1 cellular context compared by ENCODE assay signal in the genomic region with DNA sequence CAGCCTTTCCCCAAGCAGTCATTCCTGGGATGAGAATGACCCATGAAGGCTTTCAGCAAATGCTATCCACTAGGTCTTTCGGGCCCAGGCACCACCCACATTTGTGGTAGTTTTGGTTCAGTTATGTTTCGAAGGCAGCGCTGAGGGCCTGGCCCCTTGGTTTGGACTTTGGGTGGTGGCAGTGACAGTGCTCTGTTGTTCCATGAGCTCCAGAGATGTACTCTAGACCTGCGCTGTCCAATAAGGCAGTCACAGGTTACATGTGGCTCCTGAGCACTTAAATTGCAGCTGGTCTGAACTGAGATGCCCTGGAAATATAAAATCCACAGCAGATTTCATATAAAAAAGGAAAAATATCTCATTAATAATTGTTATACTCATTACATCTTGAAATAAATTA.
TF ChIP-seq lines count a peak whose summit lies in the region.

No MANE protein-coding gene starts in this region.

TF ChIP-seq in HepG2, 621 proteins besides CTCF, POLR2A, EP300 and RAD21 (continued from another document and continues in another):
- TF ChIP-seq, protein P1, sequence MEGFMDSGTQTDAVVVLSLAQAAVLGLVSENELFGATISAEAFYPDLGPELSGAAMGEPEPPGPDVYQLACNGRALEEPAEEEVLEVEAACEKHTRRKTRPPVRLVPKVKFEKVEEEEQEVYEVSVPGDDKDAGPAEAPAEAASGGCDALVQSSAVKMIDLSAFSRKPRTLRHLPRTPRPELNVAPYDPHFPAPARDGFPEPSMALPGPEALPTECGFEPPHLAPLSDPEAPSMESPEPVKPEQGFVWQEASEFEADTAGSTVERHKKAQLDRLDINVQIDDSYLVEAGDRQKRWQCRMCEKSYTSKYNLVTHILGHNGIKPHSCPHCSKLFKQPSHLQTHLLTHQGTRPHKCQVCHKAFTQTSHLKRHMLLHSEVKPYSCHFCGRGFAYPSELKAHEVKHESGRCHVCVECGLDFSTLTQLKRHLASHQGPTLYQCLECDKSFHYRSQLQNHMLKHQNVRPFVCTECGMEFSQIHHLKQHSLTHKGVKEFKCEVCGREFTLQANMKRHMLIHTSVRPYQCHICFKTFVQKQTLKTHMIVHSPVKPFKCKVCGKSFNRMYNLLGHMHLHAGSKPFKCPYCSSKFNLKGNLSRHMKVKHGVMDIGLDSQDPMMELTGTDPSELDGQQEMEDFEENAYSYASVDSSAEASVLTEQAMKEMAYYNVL (CRISPR knock-in tag; IDR thresholded peaks at IDR 0.05; ENCODE audit: borderline replicate concordance): no peak
- no peak for TF ChIP-seq NFE2L2 (IDR thresholded peaks at IDR 0.05; ENCODE audit: low read length)
- TF ChIP-seq HOXA5 (CRISPR knock-in tag; IDR thresholded peaks at IDR 0.05): no peak
- no peak for TF ChIP-seq ZSCAN30 (CRISPR knock-in tag; IDR thresholded peaks at IDR 0.05)
- 0 out of 3 replicates have a peak, but pooled peaks have one; percentile 19 for TF ChIP-seq MXI1 (IDR thresholded peaks at IDR 0.05; ENCODE audit: borderline replicate concordance, low read depth, low read length)
- TF ChIP-seq, protein P2, sequence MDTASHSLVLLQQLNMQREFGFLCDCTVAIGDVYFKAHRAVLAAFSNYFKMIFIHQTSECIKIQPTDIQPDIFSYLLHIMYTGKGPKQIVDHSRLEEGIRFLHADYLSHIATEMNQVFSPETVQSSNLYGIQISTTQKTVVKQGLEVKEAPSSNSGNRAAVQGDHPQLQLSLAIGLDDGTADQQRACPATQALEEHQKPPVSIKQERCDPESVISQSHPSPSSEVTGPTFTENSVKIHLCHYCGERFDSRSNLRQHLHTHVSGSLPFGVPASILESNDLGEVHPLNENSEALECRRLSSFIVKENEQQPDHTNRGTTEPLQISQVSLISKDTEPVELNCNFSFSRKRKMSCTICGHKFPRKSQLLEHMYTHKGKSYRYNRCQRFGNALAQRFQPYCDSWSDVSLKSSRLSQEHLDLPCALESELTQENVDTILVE (CRISPR knock-in tag; IDR thresholded peaks at IDR 0.05): no peak
- no peak for TF ChIP-seq AKAP8 (CRISPR knock-in tag; IDR thresholded peaks at IDR 0.05)
- no peak for TF ChIP-seq RFXANK (CRISPR knock-in tag; IDR thresholded peaks at IDR 0.05)
- TF ChIP-seq ZSCAN25 (CRISPR knock-in tag; IDR thresholded peaks at IDR 0.05): no peak
- TF ChIP-seq, protein P3, sequence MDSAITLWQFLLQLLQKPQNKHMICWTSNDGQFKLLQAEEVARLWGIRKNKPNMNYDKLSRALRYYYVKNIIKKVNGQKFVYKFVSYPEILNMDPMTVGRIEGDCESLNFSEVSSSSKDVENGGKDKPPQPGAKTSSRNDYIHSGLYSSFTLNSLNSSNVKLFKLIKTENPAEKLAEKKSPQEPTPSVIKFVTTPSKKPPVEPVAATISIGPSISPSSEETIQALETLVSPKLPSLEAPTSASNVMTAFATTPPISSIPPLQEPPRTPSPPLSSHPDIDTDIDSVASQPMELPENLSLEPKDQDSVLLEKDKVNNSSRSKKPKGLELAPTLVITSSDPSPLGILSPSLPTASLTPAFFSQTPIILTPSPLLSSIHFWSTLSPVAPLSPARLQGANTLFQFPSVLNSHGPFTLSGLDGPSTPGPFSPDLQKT (CRISPR knock-in tag; IDR thresholded peaks at IDR 0.05; ENCODE audit: borderline replicate concordance): no peak
- no peak for TF ChIP-seq CHCHD3 (CRISPR knock-in tag; IDR thresholded peaks at IDR 0.05)
- TF ChIP-seq ZNF3 (CRISPR knock-in tag; IDR thresholded peaks at IDR 0.05): no peak
- no peak for TF ChIP-seq ZNF562 (CRISPR knock-in tag; IDR thresholded peaks at IDR 0.05; ENCODE audit: borderline replicate concordance)
- TF ChIP-seq SUZ12 (IDR thresholded peaks at IDR 0.05; ENCODE audit: low read depth, low read length): no peak
- TF ChIP-seq, protein P4, sequence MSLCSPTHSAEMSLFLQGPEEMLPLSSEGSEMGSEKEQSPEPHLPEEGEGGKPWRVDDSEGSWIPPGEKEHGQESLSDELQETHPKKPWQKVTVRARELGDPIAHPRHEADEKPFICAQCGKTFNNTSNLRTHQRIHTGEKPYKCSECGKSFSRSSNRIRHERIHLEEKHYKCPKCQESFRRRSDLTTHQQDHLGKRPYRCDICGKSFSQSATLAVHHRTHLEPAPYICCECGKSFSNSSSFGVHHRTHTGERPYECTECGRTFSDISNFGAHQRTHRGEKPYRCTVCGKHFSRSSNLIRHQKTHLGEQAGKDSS (CRISPR knock-in tag; IDR thresholded peaks at IDR 0.05; ENCODE audit: borderline replicate concordance, low read depth): 0 out of 2 replicates have a peak, but pooled peaks have one; percentile 53
- TF ChIP-seq, protein P5, sequence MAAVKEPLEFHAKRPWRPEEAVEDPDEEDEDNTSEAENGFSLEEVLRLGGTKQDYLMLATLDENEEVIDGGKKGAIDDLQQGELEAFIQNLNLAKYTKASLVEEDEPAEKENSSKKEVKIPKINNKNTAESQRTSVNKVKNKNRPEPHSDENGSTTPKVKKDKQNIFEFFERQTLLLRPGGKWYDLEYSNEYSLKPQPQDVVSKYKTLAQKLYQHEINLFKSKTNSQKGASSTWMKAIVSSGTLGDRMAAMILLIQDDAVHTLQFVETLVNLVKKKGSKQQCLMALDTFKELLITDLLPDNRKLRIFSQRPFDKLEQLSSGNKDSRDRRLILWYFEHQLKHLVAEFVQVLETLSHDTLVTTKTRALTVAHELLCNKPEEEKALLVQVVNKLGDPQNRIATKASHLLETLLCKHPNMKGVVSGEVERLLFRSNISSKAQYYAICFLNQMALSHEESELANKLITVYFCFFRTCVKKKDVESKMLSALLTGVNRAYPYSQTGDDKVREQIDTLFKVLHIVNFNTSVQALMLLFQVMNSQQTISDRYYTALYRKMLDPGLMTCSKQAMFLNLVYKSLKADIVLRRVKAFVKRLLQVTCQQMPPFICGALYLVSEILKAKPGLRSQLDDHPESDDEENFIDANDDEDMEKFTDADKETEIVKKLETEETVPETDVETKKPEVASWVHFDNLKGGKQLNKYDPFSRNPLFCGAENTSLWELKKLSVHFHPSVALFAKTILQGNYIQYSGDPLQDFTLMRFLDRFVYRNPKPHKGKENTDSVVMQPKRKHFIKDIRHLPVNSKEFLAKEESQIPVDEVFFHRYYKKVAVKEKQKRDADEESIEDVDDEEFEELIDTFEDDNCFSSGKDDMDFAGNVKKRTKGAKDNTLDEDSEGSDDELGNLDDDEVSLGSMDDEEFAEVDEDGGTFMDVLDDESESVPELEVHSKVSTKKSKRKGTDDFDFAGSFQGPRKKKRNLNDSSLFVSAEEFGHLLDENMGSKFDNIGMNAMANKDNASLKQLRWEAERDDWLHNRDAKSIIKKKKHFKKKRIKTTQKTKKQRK (IDR thresholded peaks at IDR 0.05; ENCODE audit: low read length): no peak
- TF ChIP-seq, protein P6, sequence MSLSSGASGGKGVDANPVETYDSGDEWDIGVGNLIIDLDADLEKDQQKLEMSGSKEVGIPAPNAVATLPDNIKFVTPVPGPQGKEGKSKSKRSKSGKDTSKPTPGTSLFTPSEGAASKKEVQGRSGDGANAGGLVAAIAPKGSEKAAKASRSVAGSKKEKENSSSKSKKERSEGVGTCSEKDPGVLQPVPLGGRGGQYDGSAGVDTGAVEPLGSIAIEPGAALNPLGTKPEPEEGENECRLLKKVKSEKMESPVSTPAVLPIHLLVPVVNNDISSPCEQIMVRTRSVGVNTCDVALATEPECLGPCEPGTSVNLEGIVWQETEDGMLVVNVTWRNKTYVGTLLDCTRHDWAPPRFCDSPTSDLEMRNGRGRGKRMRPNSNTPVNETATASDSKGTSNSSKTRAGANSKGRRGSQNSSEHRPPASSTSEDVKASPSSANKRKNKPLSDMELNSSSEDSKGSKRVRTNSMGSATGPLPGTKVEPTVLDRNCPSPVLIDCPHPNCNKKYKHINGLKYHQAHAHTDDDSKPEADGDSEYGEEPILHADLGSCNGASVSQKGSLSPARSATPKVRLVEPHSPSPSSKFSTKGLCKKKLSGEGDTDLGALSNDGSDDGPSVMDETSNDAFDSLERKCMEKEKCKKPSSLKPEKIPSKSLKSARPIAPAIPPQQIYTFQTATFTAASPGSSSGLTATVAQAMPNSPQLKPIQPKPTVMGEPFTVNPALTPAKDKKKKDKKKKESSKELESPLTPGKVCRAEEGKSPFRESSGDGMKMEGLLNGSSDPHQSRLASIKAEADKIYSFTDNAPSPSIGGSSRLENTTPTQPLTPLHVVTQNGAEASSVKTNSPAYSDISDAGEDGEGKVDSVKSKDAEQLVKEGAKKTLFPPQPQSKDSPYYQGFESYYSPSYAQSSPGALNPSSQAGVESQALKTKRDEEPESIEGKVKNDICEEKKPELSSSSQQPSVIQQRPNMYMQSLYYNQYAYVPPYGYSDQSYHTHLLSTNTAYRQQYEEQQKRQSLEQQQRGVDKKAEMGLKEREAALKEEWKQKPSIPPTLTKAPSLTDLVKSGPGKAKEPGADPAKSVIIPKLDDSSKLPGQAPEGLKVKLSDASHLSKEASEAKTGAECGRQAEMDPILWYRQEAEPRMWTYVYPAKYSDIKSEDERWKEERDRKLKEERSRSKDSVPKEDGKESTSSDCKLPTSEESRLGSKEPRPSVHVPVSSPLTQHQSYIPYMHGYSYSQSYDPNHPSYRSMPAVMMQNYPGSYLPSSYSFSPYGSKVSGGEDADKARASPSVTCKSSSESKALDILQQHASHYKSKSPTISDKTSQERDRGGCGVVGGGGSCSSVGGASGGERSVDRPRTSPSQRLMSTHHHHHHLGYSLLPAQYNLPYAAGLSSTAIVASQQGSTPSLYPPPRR (CRISPR knock-in tag; IDR thresholded peaks at IDR 0.05; ENCODE audit: borderline replicate concordance): no peak
- TF ChIP-seq SP2 (CRISPR knock-in tag; IDR thresholded peaks at IDR 0.05): no peak
- peak; percentile 46; the same call in 1 of the 2 replicates for TF ChIP-seq HOXA3 (CRISPR knock-in tag; IDR thresholded peaks at IDR 0.05)
- TF ChIP-seq, protein P7, sequence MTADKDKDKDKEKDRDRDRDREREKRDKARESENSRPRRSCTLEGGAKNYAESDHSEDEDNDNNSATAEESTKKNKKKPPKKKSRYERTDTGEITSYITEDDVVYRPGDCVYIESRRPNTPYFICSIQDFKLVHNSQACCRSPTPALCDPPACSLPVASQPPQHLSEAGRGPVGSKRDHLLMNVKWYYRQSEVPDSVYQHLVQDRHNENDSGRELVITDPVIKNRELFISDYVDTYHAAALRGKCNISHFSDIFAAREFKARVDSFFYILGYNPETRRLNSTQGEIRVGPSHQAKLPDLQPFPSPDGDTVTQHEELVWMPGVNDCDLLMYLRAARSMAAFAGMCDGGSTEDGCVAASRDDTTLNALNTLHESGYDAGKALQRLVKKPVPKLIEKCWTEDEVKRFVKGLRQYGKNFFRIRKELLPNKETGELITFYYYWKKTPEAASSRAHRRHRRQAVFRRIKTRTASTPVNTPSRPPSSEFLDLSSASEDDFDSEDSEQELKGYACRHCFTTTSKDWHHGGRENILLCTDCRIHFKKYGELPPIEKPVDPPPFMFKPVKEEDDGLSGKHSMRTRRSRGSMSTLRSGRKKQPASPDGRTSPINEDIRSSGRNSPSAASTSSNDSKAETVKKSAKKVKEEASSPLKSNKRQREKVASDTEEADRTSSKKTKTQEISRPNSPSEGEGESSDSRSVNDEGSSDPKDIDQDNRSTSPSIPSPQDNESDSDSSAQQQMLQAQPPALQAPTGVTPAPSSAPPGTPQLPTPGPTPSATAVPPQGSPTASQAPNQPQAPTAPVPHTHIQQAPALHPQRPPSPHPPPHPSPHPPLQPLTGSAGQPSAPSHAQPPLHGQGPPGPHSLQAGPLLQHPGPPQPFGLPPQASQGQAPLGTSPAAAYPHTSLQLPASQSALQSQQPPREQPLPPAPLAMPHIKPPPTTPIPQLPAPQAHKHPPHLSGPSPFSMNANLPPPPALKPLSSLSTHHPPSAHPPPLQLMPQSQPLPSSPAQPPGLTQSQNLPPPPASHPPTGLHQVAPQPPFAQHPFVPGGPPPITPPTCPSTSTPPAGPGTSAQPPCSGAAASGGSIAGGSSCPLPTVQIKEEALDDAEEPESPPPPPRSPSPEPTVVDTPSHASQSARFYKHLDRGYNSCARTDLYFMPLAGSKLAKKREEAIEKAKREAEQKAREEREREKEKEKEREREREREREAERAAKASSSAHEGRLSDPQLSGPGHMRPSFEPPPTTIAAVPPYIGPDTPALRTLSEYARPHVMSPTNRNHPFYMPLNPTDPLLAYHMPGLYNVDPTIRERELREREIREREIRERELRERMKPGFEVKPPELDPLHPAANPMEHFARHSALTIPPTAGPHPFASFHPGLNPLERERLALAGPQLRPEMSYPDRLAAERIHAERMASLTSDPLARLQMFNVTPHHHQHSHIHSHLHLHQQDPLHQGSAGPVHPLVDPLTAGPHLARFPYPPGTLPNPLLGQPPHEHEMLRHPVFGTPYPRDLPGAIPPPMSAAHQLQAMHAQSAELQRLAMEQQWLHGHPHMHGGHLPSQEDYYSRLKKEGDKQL (CRISPR knock-in tag; IDR thresholded peaks at IDR 0.05; ENCODE audit: low read depth): no peak
- TF ChIP-seq, protein P8, sequence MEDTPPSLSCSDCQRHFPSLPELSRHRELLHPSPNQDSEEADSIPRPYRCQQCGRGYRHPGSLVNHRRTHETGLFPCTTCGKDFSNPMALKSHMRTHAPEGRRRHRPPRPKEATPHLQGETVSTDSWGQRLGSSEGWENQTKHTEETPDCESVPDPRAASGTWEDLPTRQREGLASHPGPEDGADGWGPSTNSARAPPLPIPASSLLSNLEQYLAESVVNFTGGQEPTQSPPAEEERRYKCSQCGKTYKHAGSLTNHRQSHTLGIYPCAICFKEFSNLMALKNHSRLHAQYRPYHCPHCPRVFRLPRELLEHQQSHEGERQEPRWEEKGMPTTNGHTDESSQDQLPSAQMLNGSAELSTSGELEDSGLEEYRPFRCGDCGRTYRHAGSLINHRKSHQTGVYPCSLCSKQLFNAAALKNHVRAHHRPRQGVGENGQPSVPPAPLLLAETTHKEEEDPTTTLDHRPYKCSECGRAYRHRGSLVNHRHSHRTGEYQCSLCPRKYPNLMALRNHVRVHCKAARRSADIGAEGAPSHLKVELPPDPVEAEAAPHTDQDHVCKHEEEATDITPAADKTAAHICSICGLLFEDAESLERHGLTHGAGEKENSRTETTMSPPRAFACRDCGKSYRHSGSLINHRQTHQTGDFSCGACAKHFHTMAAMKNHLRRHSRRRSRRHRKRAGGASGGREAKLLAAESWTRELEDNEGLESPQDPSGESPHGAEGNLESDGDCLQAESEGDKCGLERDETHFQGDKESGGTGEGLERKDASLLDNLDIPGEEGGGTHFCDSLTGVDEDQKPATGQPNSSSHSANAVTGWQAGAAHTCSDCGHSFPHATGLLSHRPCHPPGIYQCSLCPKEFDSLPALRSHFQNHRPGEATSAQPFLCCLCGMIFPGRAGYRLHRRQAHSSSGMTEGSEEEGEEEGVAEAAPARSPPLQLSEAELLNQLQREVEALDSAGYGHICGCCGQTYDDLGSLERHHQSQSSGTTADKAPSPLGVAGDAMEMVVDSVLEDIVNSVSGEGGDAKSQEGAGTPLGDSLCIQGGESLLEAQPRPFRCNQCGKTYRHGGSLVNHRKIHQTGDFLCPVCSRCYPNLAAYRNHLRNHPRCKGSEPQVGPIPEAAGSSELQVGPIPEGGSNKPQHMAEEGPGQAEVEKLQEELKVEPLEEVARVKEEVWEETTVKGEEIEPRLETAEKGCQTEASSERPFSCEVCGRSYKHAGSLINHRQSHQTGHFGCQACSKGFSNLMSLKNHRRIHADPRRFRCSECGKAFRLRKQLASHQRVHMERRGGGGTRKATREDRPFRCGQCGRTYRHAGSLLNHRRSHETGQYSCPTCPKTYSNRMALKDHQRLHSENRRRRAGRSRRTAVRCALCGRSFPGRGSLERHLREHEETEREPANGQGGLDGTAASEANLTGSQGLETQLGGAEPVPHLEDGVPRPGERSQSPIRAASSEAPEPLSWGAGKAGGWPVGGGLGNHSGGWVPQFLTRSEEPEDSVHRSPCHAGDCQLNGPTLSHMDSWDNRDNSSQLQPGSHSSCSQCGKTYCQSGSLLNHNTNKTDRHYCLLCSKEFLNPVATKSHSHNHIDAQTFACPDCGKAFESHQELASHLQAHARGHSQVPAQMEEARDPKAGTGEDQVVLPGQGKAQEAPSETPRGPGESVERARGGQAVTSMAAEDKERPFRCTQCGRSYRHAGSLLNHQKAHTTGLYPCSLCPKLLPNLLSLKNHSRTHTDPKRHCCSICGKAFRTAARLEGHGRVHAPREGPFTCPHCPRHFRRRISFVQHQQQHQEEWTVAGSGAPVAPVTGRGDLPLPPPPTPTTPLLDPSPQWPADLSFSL (CRISPR knock-in tag; IDR thresholded peaks at IDR 0.05): no peak
